ENCODE assay signal across 17 cellular contexts in genomic region chr1:206696812-206697585, GRCh38. TPM values are rescaled to one million over a fixed set of nuclear protein-coding genes. Genes with fewer than 3 reads are reported as not detected.
A peak's percentile ranks its signal among the peaks of the same experiment; 100 is the strongest.
DNase-seq lines count a peak whose midpoint lies in the region; ATAC-seq and TF ChIP-seq lines count a peak whose summit lies in the region.
"Had no signal": no experiment of that assay in that cellular context is flagged by ENCODE, and none has a peak within 500 bp of the region (broad histone marks: within the 10 kb centered on the region; RNA-seq: fewer than 3 reads in every experiment).

No MANE protein-coding gene starts in this region.

- H3K27me3 ChIP-seq in left ventricle myocardium inferior (ENCODE audit: low read depth), result no peaks in the 10 kb centered on the region
- no peaks in the 10 kb centered on the region for H3K27me3 ChIP-seq in sigmoid colon
- H3K27me3 ChIP-seq: brain microvascular endothelial cell, Peyer's patch had no signal

- peak overlapping the region; percentile 14 for H3K4me3 ChIP-seq in left ventricle myocardium inferior
- H3K4me3 ChIP-seq in sigmoid colon, result no peak overlapping the region
- H3K4me3 ChIP-seq: GM23338, Peyer's patch had no signal

- H3K27me3 Mint-ChIP-seq in activated CD4-positive, alpha-beta T cell treated with anti-CD3 and anti-CD28 coated beads, Interleukin-2, amount 10 ng/mL, durations not matched to agents 24 days and 14 days, result no peaks in the 10 kb centered on the region
- H3K27me3 Mint-ChIP-seq in T-helper 17 cell, result no peaks in the 10 kb centered on the region
- no peaks in the 10 kb centered on the region for H3K27me3 Mint-ChIP-seq in osteocyte (ENCODE audit: unreplicated experiment)
- H3K27me3 Mint-ChIP-seq: naive B cell; stimulated activated naive CD8-positive, alpha-beta T cell treated with anti-CD3 and anti-CD28 coated beads, Interleukin-15, Interleukin-2, amounts not matched to agents 100 ng/mL and 50 ng/mL, for 24 hours had no signal

- H3K27ac ChIP-seq in left ventricle myocardium inferior (replicated peaks) (peak overlapping the region; percentile 97), sigmoid colon (peak overlapping the region in 3 of 4 donors; percentile 20 to 94 (median 59))
- H3K27ac ChIP-seq: brain microvascular endothelial cell, Peyer's patch had no signal

- peaks cover 42% of the 10 kb centered on the region for H3K36me3 Mint-ChIP-seq in activated CD4-positive, alpha-beta T cell treated with anti-CD3 and anti-CD28 coated beads, Interleukin-2, amount 10 ng/mL, durations not matched to agents 24 days and 14 days (ENCODE audit: low read depth)
- H3K36me3 Mint-ChIP-seq in T-helper 17 cell (ENCODE audit: low read depth), result peaks cover 16% of the 10 kb centered on the region
- peaks cover 7% of the 10 kb centered on the region for H3K36me3 Mint-ChIP-seq in osteocyte (ENCODE audit: unreplicated experiment)

- H3K27ac Mint-ChIP-seq in activated CD4-positive, alpha-beta T cell treated with anti-CD3 and anti-CD28 coated beads, Interleukin-2, amount 10 ng/mL, durations not matched to agents 24 days and 14 days, result peak overlapping the region; percentile 26
- H3K27ac Mint-ChIP-seq in T-helper 17 cell (peak overlapping the region; percentile 86), osteocyte (ENCODE audit: unreplicated experiment) (no peak overlapping the region)
- H3K27ac Mint-ChIP-seq: GM23338 had no signal

- intact Hi-C loops in activated CD4-positive, alpha-beta T cell treated with anti-CD3 and anti-CD28 coated beads, Interleukin-2, amount 10 ng/mL, durations not matched to agents 24 days and 14 days (cut with micrococcal nuclease), result no loop called here
- intact Hi-C loops in left ventricle myocardium inferior (cut with micrococcal nuclease) (no loop called here), sigmoid colon (cut with DNase I) (loop anchor here (10.0 kb wide), 1 partner anchor 1538 kb away; no protein-coding TSS in a partner anchor)

- TF ChIP-seq POLR2A in sigmoid colon (IDR thresholded peaks at IDR 0.05), result no peak

- TF ChIP-seq CTCF in left ventricle myocardium inferior (IDR thresholded peaks at IDR 0.05; ENCODE audit: borderline replicate concordance) (no peak), sigmoid colon (IDR thresholded peaks at IDR 0.05) (no peak), osteocyte (IDR thresholded peaks at IDR 0.05) (no peak)

- no peaks in the 10 kb centered on the region for H3K9me3 Mint-ChIP-seq in activated CD4-positive, alpha-beta T cell treated with anti-CD3 and anti-CD28 coated beads, Interleukin-2, amount 10 ng/mL, durations not matched to agents 24 days and 14 days
- no peaks in the 10 kb centered on the region for H3K9me3 Mint-ChIP-seq in osteocyte (ENCODE audit: unreplicated experiment)
- H3K9me3 Mint-ChIP-seq: GM23338; naive B cell; stimulated activated naive CD8-positive, alpha-beta T cell treated with anti-CD3 and anti-CD28 coated beads, Interleukin-15, Interleukin-2, amounts not matched to agents 100 ng/mL and 50 ng/mL, for 24 hours had no signal

- TF ChIP-seq EP300 in sigmoid colon (IDR thresholded peaks at IDR 0.05), result no peak

- H3K36me3 ChIP-seq in left ventricle myocardium inferior (peaks cover 8% of the 10 kb centered on the region), sigmoid colon (no peaks in the 10 kb centered on the region)
- H3K36me3 ChIP-seq: brain microvascular endothelial cell, Peyer's patch had no signal

- ATAC-seq in T-helper 17 cell, result no peak
- ATAC-seq: GM23338 had no signal

- H3K9me3 ChIP-seq in T-helper 17 cell (ENCODE audit: control insufficient read depth, low read length, poor library complexity, severe bottlenecking), result no peaks in the 10 kb centered on the region
- H3K9me3 ChIP-seq in left ventricle myocardium inferior (replicated peaks), result no peaks in the 10 kb centered on the region
- no peaks in the 10 kb centered on the region for H3K9me3 ChIP-seq in sigmoid colon
- H3K9me3 ChIP-seq: Peyer's patch had no signal

- no peak overlapping the region for H3K4me3 Mint-ChIP-seq in activated CD4-positive, alpha-beta T cell treated with anti-CD3 and anti-CD28 coated beads, Interleukin-2, amount 10 ng/mL, durations not matched to agents 24 days and 14 days
- H3K4me3 Mint-ChIP-seq in T-helper 17 cell, result no peak overlapping the region
- no peak overlapping the region for H3K4me3 Mint-ChIP-seq in osteocyte (ENCODE audit: unreplicated experiment)
- H3K4me3 Mint-ChIP-seq: GM23338; naive B cell; stimulated activated naive CD8-positive, alpha-beta T cell treated with anti-CD3 and anti-CD28 coated beads, Interleukin-15, Interleukin-2, amounts not matched to agents 100 ng/mL and 50 ng/mL, for 24 hours had no signal

- 79 to 85% methylated on average over 4 of the region's 4 CpGs for WGBS in sigmoid colon, 2 donors

- H3K4me1 ChIP-seq in left ventricle myocardium inferior (peaks cover 100% of the 10 kb centered on the region), sigmoid colon (peaks cover 0 to 95% (median 89%) of the 10 kb centered on the region in 4 donors)

- H3K4me1 Mint-ChIP-seq in activated CD4-positive, alpha-beta T cell treated with anti-CD3 and anti-CD28 coated beads, Interleukin-2, amount 10 ng/mL, durations not matched to agents 24 days and 14 days, result peaks cover 64% of the 10 kb centered on the region
- H3K4me1 Mint-ChIP-seq in T-helper 17 cell (peaks cover 82% of the 10 kb centered on the region), osteocyte (ENCODE audit: unreplicated experiment) (peaks cover 54% of the 10 kb centered on the region)

- DNase-seq in activated CD4-positive, alpha-beta T cell treated with anti-CD3 and anti-CD28 coated beads, Interleukin-2, amount 10 ng/mL, durations not matched to agents 24 days and 14 days, result no peak
- no peak for DNase-seq in activated CD4-positive, alpha-beta T cell treated with anti-CD3 and anti-CD28 coated beads, Interleukin-2, amount 50 U/mL, for 48 hours
- no peak for DNase-seq in T-helper 17 cell
- no peak for DNase-seq in left ventricle myocardium inferior
- peak; percentile 40 for DNase-seq in sigmoid colon
- DNase-seq in osteocyte (ENCODE audit: extremely low spot score, unreplicated experiment), result no peak
- DNase-seq in A172 (ENCODE audit: low spot score), result no peak
- DNase-seq in hypothalamus (lab: John Stamatoyannopoulos, UW), result no peak
- DNase-seq: activated CD4-positive, alpha-beta T cell treated with anti-CD3 and anti-CD28 coated beads, Interleukin-2, amount 50 U/mL, for 1 hour; activated gamma-delta T cell; brain microvascular endothelial cell; KBM-7; naive B cell; NCI-H1436; Peyer's patch had no signal

RNA-seq across cellular contexts. Expression of gene MAPKAPK2, which starts 12.3 kb away (rescaled TPM):
- 95.1 and 97.4 TPM in 2 replicates for total RNA-seq in activated CD4-positive, alpha-beta T cell treated with anti-CD3 and anti-CD28 coated beads, Interleukin-2, amount 10 ng/mL, durations not matched to agents 24 days and 14 days
- 100 to 1,000 TPM; 181 to 182 TPM for total RNA-seq in T-helper 17 cell
- 215 TPM for total RNA-seq in left ventricle myocardium inferior
- total RNA-seq in sigmoid colon, result 10 to 100 TPM; 32.1 to 61.4 (median 40.5) TPM
- 10 to 100 TPM; 37.8 to 55.5 (median 39.3) TPM for polyA plus RNA-seq in sigmoid colon
- total RNA-seq in osteocyte, result 62.4 and 67.5 TPM in 2 replicates
- 46.9 and 48.6 TPM in 2 replicates for total RNA-seq in A172 (2014; rRNA removed; shearing (Covaris generic))
